18 cellular contexts compared by ENCODE assay signal in genomic region chr12:91384391-91384790, GRCh38.
"Had no signal": no experiment of that assay in that cellular context is flagged by ENCODE, and none has a peak within 500 bp of the region (broad histone marks: within the 10 kb centered on the region; RNA-seq: fewer than 3 reads in every experiment).

No MANE protein-coding gene starts in this region.

- H2AFZ ChIP-seq: hepatocyte had no signal

- H3K4me3 Mint-ChIP-seq: dendritic cell treated with granulocyte-macrophage colony-stimulating factor and Interleukin-4, amounts not matched to agents 40 ng/mL and 50 ng/mL, for 4 days; naive B cell; nephron progenitor cell; type B pancreatic cell had no signal

- H3K36me3 ChIP-seq: neutrophil had no signal

- H3K79me2 ChIP-seq: hepatocyte had no signal

- H3K27ac Mint-ChIP-seq: dendritic cell treated with granulocyte-macrophage colony-stimulating factor and Interleukin-4, amounts not matched to agents 40 ng/mL and 50 ng/mL, for 4 days; nephron progenitor cell; progenitor cell of endocrine pancreas; type B pancreatic cell had no signal

- H3K4me3 ChIP-seq: hepatocyte, smooth muscle cell had no signal

- H3K27me3 ChIP-seq: hepatocyte had no signal

- H3K27me3 Mint-ChIP-seq: progenitor cell of endocrine pancreas, type B pancreatic cell had no signal

- H3K9me3 ChIP-seq: neutrophil had no signal

- H3K4me2 ChIP-seq: hepatocyte, smooth muscle cell had no signal

- H3K9me3 Mint-ChIP-seq: dendritic cell treated with granulocyte-macrophage colony-stimulating factor and Interleukin-4, amounts not matched to agents 40 ng/mL and 50 ng/mL, for 4 days; naive B cell; nephron progenitor cell had no signal

- H3K27ac ChIP-seq: hepatocyte, neutrophil had no signal

- ATAC-seq: left cardiac atrium, left ventricle myocardium superior, right cardiac atrium had no signal

- DNase-seq: erythroblast; foreskin melanocyte; head of caudate nucleus; kidney; left cardiac atrium; left ventricle myocardium superior; mesendoderm; naive B cell; nephron progenitor cell; right cardiac atrium; stimulated activated CD4-positive, alpha-beta T cell treated with anti-CD3 and anti-CD28 coated beads, Interleukin-2, amount 100 ng/mL, for 48 hours; stimulated activated naive CD4-positive, alpha-beta T cell treated with Interleukin-2 at 50 U/mL for 16 hours had no signal
